In the genomic region with DNA sequence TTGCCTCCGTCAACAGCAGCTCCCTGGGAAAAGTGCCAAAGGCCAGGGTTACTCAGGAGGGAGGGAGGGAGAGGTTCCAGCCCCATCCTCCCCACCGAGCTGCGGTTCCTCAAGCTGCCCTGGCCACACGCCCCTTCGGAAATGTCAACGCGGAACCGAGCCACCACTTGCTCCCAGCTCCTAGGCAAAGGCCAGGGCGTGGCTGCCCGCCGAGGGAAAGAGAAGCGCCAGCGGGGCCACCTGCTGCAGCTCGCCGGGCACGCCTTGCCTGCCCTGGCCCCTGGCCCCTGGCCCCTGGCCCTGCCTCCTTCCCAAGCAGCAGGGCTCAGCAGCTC, we compare ENCODE assay signal across 17 cellular contexts. TPM values are rescaled to one million over a fixed set of nuclear protein-coding genes. Genes with fewer than 3 reads are reported as not detected.
DNase-seq lines count a peak whose midpoint lies in the region; ATAC-seq and TF ChIP-seq lines count a peak whose summit lies in the region.
"Had no signal": no experiment of that assay in that cellular context is flagged by ENCODE, and none has a peak within 500 bp of the region (broad histone marks: within the 10 kb centered on the region; RNA-seq: fewer than 3 reads in every experiment).

No MANE protein-coding gene starts in this region.

- POLR2A ChIA-PET in MCF 10A (lab: Yijun Ruan, JAX) (no interaction called here), HEK293T (lab: Yijun Ruan, JAX) (no interaction called here)

- intact Hi-C loops in MCF 10A (cut with micrococcal nuclease) (no loop called here), mammary epithelial cell (cut with micrococcal nuclease) (no loop called here), mucosa of descending colon (cut with DNase I, micrococcal nuclease) (no loop called here)

- H3K9me3 ChIP-seq in mammary epithelial cell (replicated peaks; ENCODE audit: insufficient read depth, low read length) (no peaks in the 10 kb centered on the region), fibroblast of lung (ENCODE audit: control insufficient read depth, insufficient read depth, low read depth, low read length) (no peaks in the 10 kb centered on the region), mucosa of descending colon (no peaks in the 10 kb centered on the region)
- H3K9me3 ChIP-seq: A549, tibial artery had no signal

- no peak overlapping the region for H3K4me2 ChIP-seq in mammary epithelial cell (ENCODE audit: insufficient read depth, low read depth, low read length)
- no peak overlapping the region for H3K4me2 ChIP-seq in fibroblast of lung (ENCODE audit: extremely low read depth, insufficient read depth, low read length)
- H3K4me2 ChIP-seq: A549 had no signal

- H3K4me1 Mint-ChIP-seq in MCF 10A (ENCODE audit: insufficient read depth, unreplicated experiment): peaks cover 8% of the 10 kb centered on the region

- H3K27ac ChIP-seq in mammary epithelial cell (ENCODE audit: insufficient read depth, low read depth, low read length) (no peak overlapping the region), fibroblast of lung (ENCODE audit: insufficient read depth, low read length) (no peak overlapping the region)
- H3K27ac ChIP-seq: A549, tibial artery had no signal

- H3K9ac ChIP-seq in mammary epithelial cell (ENCODE audit: insufficient read depth, low read length) (no peak overlapping the region), fibroblast of lung (ENCODE audit: insufficient read depth, low read length) (no peak overlapping the region)

- 61% methylated on average over 8 of the region's 16 CpGs for WGBS in mammary epithelial cell (ENCODE audit: low coverage, missing lambda C conversion rate)

- H3K27me3 Mint-ChIP-seq in MCF 10A (ENCODE audit: insufficient read depth, unreplicated experiment): no peaks in the 10 kb centered on the region
- H3K27me3 Mint-ChIP-seq: activated CD8-positive, alpha-beta T cell treated with anti-CD3 and anti-CD28 coated beads for 36 hours had no signal

- CTCF ChIA-PET in MCF 10A (lab: Yijun Ruan, JAX): interaction anchor here (0.7 to 0.9 kb wide), 2 partner anchors 35 to 195 kb away, joined by 3 to 4 read pairs; no protein-coding TSS in a partner anchor
- CTCF ChIA-PET in mammary epithelial cell (lab: Charles Lee; ENCODE audit: low non-redundant PET): no interaction called here
- CTCF ChIA-PET in HEK293T (lab: Yijun Ruan, JAX): no interaction called here

- H3K27ac Mint-ChIP-seq in MCF 10A (ENCODE audit: low read depth, unreplicated experiment): no peak overlapping the region
- H3K27ac Mint-ChIP-seq: activated CD8-positive, alpha-beta T cell treated with anti-CD3 and anti-CD28 coated beads for 36 hours; activated T-helper 2 cell treated with anti-CD3 and anti-CD28 coated beads, Interferon-gamma antibody, Interleukin-2, Interleukin-4, amounts not matched to agents 10 μg/mL and 5 μg/mL and 100 μg/mL, durations not matched to agents 14 hours and 24 hours and 36 hours had no signal

- H3K36me3 ChIP-seq in mammary epithelial cell (ENCODE audit: insufficient read depth, low read length): peaks cover 4% of the 10 kb centered on the region
- peaks cover 3% of the 10 kb centered on the region for H3K36me3 ChIP-seq in fibroblast of lung (ENCODE audit: control insufficient read depth, insufficient read depth, low read length)
- no peaks in the 10 kb centered on the region for H3K36me3 ChIP-seq in mucosa of descending colon (ENCODE audit: low read depth)

- no TSS peak for BruUV-seq in MCF 10A (replicated peaks; lab: Mats Ljungman, UMichigan)
- BruUV-seq in mammary epithelial cell (replicated peaks; lab: Mats Ljungman, UMichigan): no TSS peak

- H3K79me2 ChIP-seq in mammary epithelial cell (ENCODE audit: insufficient read depth, low read length) (peaks cover 14% of the 10 kb centered on the region), fibroblast of lung (ENCODE audit: control insufficient read depth, insufficient read depth, low read length) (no peaks in the 10 kb centered on the region)

- DNase-seq in MCF 10A (ENCODE audit: unreplicated experiment) (peak; percentile 77), mammary epithelial cell (no peak), fibroblast of lung (ENCODE audit: low read depth in 2 of 2) (peak; percentile 54 to 79), mucosa of descending colon (peak; percentile 78 to 89 (median 83)), NCI-H2081 (lab: John Stamatoyannopoulos, UW) (no peak), LoVo (ENCODE audit: low spot score) (no peak), HEK293T (ENCODE audit: extremely low spot score) (no peak)
- DNase-seq in stimulated activated CD4-positive, alpha-beta T cell treated with anti-CD3 and anti-CD28 coated beads, Interleukin-4, amount 100 ng/mL, for 24 hours: no peak
- DNase-seq: activated CD8-positive, alpha-beta T cell treated with anti-CD3 and anti-CD28 coated beads for 36 hours; NCI-H1048; NCI-H510A; OCI-M1; tibial artery had no signal

- H4K20me1 ChIP-seq in mammary epithelial cell (ENCODE audit: insufficient read depth, low read length): no peaks in the 10 kb centered on the region
- H4K20me1 ChIP-seq in fibroblast of lung (ENCODE audit: control insufficient read depth, extremely low read depth, insufficient read depth, low read length): no peaks in the 10 kb centered on the region

- no peaks in the 10 kb centered on the region for H3K9me3 Mint-ChIP-seq in MCF 10A (ENCODE audit: unreplicated experiment)
- H3K9me3 Mint-ChIP-seq: activated CD8-positive, alpha-beta T cell treated with anti-CD3 and anti-CD28 coated beads for 36 hours; activated T-helper 2 cell treated with anti-CD3 and anti-CD28 coated beads, Interferon-gamma antibody, Interleukin-2, Interleukin-4, amounts not matched to agents 10 μg/mL and 5 μg/mL and 100 μg/mL, durations not matched to agents 14 hours and 24 hours and 36 hours had no signal

- no peak overlapping the region for H3K4me3 Mint-ChIP-seq in MCF 10A (ENCODE audit: unreplicated experiment)
- H3K4me3 Mint-ChIP-seq: activated CD8-positive, alpha-beta T cell treated with anti-CD3 and anti-CD28 coated beads for 36 hours had no signal

- peaks cover 28% of the 10 kb centered on the region for H3K36me3 Mint-ChIP-seq in MCF 10A (ENCODE audit: insufficient read depth, unreplicated experiment)

- TF ChIP-seq CTCF in MCF 10A (IDR thresholded peaks at IDR 0.05; ENCODE audit: unreplicated experiment) (no peak), mammary epithelial cell (conservative IDR thresholded peaks at IDR 0.05 in 1 of 2, IDR thresholded peaks at IDR 0.05 in 1 of 2; ENCODE audit: extremely low read depth in 1 of 2, insufficient read depth in 1 of 2, low read depth in 1 of 2, low read length in 2 of 2) (no peak), fibroblast of lung (conservative IDR thresholded peaks at IDR 0.05 in 1 of 2, IDR thresholded peaks at IDR 0.05 in 1 of 2; ENCODE audit: low read depth in 1 of 2, low read length in 2 of 2) (no peak), mucosa of descending colon (IDR thresholded peaks at IDR 0.05) (no peak)

- in situ Hi-C loops in mammary epithelial cell (cut with MboI; ENCODE audit: low sequenced_read_pairs in 2 of 2): no loop called here

- H3K4me3 ChIP-seq in mammary epithelial cell (replicated peaks in 1 of 3; ENCODE audit: insufficient read depth in 1 of 3, low read depth in 2 of 3, low read length in 3 of 3) (no peak overlapping the region), fibroblast of lung (replicated peaks in 1 of 4; ENCODE audit: control extremely low read depth in 1 of 4, insufficient read depth in 1 of 4, low read depth in 3 of 4, low read length in 4 of 4) (no peak overlapping the region), mucosa of descending colon (no peak overlapping the region)
- H3K4me3 ChIP-seq: A549, tibial artery had no signal

- peak; percentile 61 for ATAC-seq in mucosa of descending colon
- ATAC-seq: A549; activated CD8-positive, alpha-beta T cell treated with anti-CD3 and anti-CD28 coated beads for 36 hours had no signal

- H2AFZ ChIP-seq in mammary epithelial cell (ENCODE audit: low read depth, low read length) (no peak overlapping the region), fibroblast of lung (ENCODE audit: low read length) (no peak overlapping the region)

- dilution Hi-C loops in mammary epithelial cell (cut with HindIII; ENCODE audit: low sequenced_read_pairs): no loop called here

- no peaks in the 10 kb centered on the region for H3K27me3 ChIP-seq in mammary epithelial cell (ENCODE audit: insufficient read depth, low read length)
- H3K27me3 ChIP-seq in fibroblast of lung (ENCODE audit: control insufficient read depth, insufficient read depth, low read length): no peaks in the 10 kb centered on the region
- H3K27me3 ChIP-seq: tibial artery had no signal

- peaks cover 18% of the 10 kb centered on the region for H3K4me1 ChIP-seq in mammary epithelial cell (ENCODE audit: insufficient read depth, low read length)
- H3K4me1 ChIP-seq in fibroblast of lung (ENCODE audit: control insufficient read depth, extremely low read depth, insufficient read depth, low read length): no peaks in the 10 kb centered on the region
- peaks cover 9% of the 10 kb centered on the region for H3K4me1 ChIP-seq in mucosa of descending colon (ENCODE audit: low read depth)
- H3K4me1 ChIP-seq: A549 had no signal

RNA-seq across cellular contexts. Expression of a gene that starts 15.3 kb away (rescaled TPM):
- total RNA-seq in MCF 10A (2022) (59.9 and 66.6 TPM in 2 replicates), mammary epithelial cell (10 to 100 TPM; 20.5 to 99.2 TPM), fibroblast of lung (9.8 and 11.1 TPM in 2 replicates), mucosa of descending colon (100 to 1,000 TPM; 214 to 313 (median 251) TPM)
- polyA plus RNA-seq in mammary epithelial cell (82.3 TPM), fibroblast of lung (7.7 and 13.2 TPM in 2 replicates)
- polyA minus RNA-seq in mammary epithelial cell (178 TPM), fibroblast of lung (ENCODE audit: low replicate concordance) (44.6 and 70.2 TPM in 2 replicates)
- polyA plus RNA-seq in fibroblast of lung (2012): 12.5 and 24.0 TPM in 2 replicates

RNA-seq across cellular contexts. Expression of a gene that starts 21.2 kb away (rescaled TPM):
- total RNA-seq in MCF 10A (2022) (197 and 203 TPM in 2 replicates), mammary epithelial cell (100 to 1,000 TPM; 156 to 277 TPM), fibroblast of lung (94.8 and 133 TPM in 2 replicates), mucosa of descending colon (100 to 1,000 TPM; 158 to 209 (median 181) TPM)
- polyA plus RNA-seq in mammary epithelial cell (256 TPM), fibroblast of lung (94.0 and 114 TPM in 2 replicates)
- polyA minus RNA-seq in mammary epithelial cell (371 TPM), fibroblast of lung (ENCODE audit: low replicate concordance) (160 and 202 TPM in 2 replicates)
- polyA plus RNA-seq in fibroblast of lung (2012): 138 and 160 TPM in 2 replicates

RNA-seq across cellular contexts. Expression of a gene that starts 21.7 kb away (rescaled TPM):
- total RNA-seq in MCF 10A (2022) (3.5 and 4.1 TPM in 2 replicates), mammary epithelial cell (1 to 10 TPM; 4.0 to 5.7 TPM), fibroblast of lung (6.9 and 12.7 TPM in 2 replicates), mucosa of descending colon (10 to 100 TPM; 13.0 to 27.3 (median 13.0) TPM)
- polyA plus RNA-seq in mammary epithelial cell (1.7 TPM), fibroblast of lung (4.0 and 4.6 TPM in 2 replicates)
- polyA minus RNA-seq in mammary epithelial cell (22.6 TPM), fibroblast of lung (ENCODE audit: low replicate concordance) (12.1 and 13.0 TPM in 2 replicates)
- 10.7 and 14.4 TPM in 2 replicates for polyA plus RNA-seq in fibroblast of lung (2012)

RNA-seq across cellular contexts. Expression of a gene that starts 29.4 kb away (rescaled TPM):
- total RNA-seq in MCF 10A (2022) (not detected in 2 replicates), mammary epithelial cell (1 to 10 TPM; 1.2 to 1.7 TPM), fibroblast of lung (0.26 and 0.33 TPM in 2 replicates), mucosa of descending colon (10 to 100 TPM in 1 of 3 donors, 1 to 10 TPM in 2; 4.6 to 63.0 (median 5.5) TPM)
- polyA plus RNA-seq in mammary epithelial cell (0.39 TPM), fibroblast of lung (0.08 TPM in 1 of 2 replicates, not detected in the other)
- polyA minus RNA-seq in mammary epithelial cell (not detected), fibroblast of lung (ENCODE audit: low replicate concordance) (not detected in 2 replicates)
- polyA plus RNA-seq in fibroblast of lung (2012): 0.10 TPM in 1 of 2 replicates, not detected in the other

RNA-seq across cellular contexts. Expression of a gene that starts 56.0 kb away (rescaled TPM):
- total RNA-seq in MCF 10A (2022) (not detected in 2 replicates), mammary epithelial cell (under 1 TPM; 0.50 to 0.64 TPM), fibroblast of lung (under 0.01 TPM in 1 of 2 replicates, not detected in the other), mucosa of descending colon (not detected)
- polyA plus RNA-seq in mammary epithelial cell (0.59 TPM), fibroblast of lung (not detected in 2 replicates)
- polyA minus RNA-seq in mammary epithelial cell (1.1 TPM), fibroblast of lung (ENCODE audit: low replicate concordance) (not detected in 2 replicates)
- polyA plus RNA-seq in fibroblast of lung (2012): not detected in 2 replicates
- total RNA-seq: aorta, posterior vena cava had no signal
- polyA plus RNA-seq: aorta had no signal

Comparison
In these comparisons a context has a peak if more than half of its experiments do, and no peak if none do; other contexts are left out.
1. DNase-seq: peak in MCF 10A (single experiment), fibroblast of lung (2 of 2) and mucosa of descending colon (3 of 3); none in mammary epithelial cell (single experiment), stimulated activated CD4-positive, alpha-beta T cell treated with anti-CD3 and anti-CD28 coated beads, Interleukin-4, amount 100 ng/mL, for 24 hours (single experiment), NCI-H2081 (0 of 2), LoVo (single experiment) and HEK293T (single experiment).